In the genomic region with DNA sequence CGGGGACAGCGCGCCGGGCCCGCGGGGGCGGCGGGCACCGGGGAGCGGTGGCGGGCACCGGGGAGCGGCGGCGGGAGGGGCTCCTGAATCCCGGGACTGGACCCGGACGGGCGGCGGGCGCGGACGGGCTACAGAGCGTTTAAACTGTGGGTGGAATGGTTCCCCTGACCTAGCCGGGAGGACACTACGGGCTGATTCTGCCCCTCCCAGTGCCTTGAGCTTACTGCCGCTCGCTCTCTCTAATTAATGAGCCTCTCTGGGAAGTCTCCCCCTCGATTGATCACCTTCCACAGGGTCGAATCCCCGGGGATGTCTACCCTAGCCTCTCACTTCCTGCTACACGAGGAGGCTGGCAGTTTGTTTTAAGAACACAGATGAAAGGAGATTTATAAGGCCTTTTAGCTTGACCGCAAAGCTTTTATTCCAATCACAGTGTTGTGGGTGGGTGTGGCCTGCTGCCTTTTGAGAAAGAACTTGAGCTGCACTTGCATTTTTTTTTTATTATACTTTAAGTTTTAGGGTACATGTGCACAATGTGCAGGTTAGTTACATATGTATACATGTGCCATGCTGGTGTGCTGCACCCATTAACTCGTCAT, we compare ENCODE assay signal across 9 cellular contexts. TPM values are rescaled to one million over a fixed set of nuclear protein-coding genes. Genes with fewer than 3 reads are reported as not detected.
A peak's percentile ranks its signal among the peaks of the same experiment; 100 is the strongest.
DNase-seq lines count a peak whose midpoint lies in the region; ATAC-seq, FAIRE-seq and TF ChIP-seq lines count a peak whose summit lies in the region.
"Had no signal": no experiment of that assay in that cellular context is flagged by ENCODE, and none has a peak within 500 bp of the region (broad histone marks: within the 10 kb centered on the region; RNA-seq: fewer than 3 reads in every experiment).

No MANE protein-coding gene starts in this region.

- peaks cover 17% of the 10 kb centered on the region for H3K27me3 Mint-ChIP-seq in nephron (ENCODE audit: low read depth)

- H3K4ac ChIP-seq in H1 (replicated peaks; ENCODE audit: insufficient read length, low read depth, low read length), result no peak overlapping the region

- H2BK15ac ChIP-seq in H1 (ENCODE audit: low read length), result no peak overlapping the region

- TF ChIP-seq EP300 in H1 (IDR thresholded peaks at IDR 0.05; ENCODE audit: borderline replicate concordance in 1 of 2, low read depth in 2 of 2, low read length in 2 of 2), result no peak

- no peaks in the 10 kb centered on the region for H3K79me1 ChIP-seq in H1 (ENCODE audit: low read depth, low read length)

- H2BK5ac ChIP-seq in H1 (ENCODE audit: low read depth, low read length), result no peak overlapping the region

- H2AK5ac ChIP-seq in H1 (ENCODE audit: low read depth, low read length), result no peak overlapping the region

- peaks cover 5% of the 10 kb centered on the region for H3K9me3 Mint-ChIP-seq in nephron

- peaks cover 0 to 11% (median 4%) of the 10 kb centered on the region in 4 experiments; a peak in 3 of 7 replicates for H3K27me3 ChIP-seq in H1 (replicated peaks in 1 of 4; ENCODE audit: control insufficient read depth in 3 of 4, extremely low read depth in 1 of 4, insufficient read depth in 3 of 4, low read length in 3 of 4)

- no peak for TF ChIP-seq POLR2A in H1 (IDR thresholded peaks at IDR 0.05; ENCODE audit: control extremely low read depth in 1 of 2, low read depth in 2 of 2, low read length in 2 of 2)

- H2AFZ ChIP-seq in H1 (ENCODE audit: low read length), result peak overlapping the region; percentile 94; the same call in 1 of the 2 replicates

- peak overlapping the region; percentile 84 to 91 (median 91) for H3K4me3 Mint-ChIP-seq in nephron

- H3K4me1 Mint-ChIP-seq in nephron, result no peaks in the 10 kb centered on the region

- H3K18ac ChIP-seq in H1 (ENCODE audit: extremely low read depth, low read length), result no peak overlapping the region; the same call in 1 of the 2 replicates

- no peak overlapping the region for H3K56ac ChIP-seq in H1 (replicated peaks; ENCODE audit: insufficient read length, low read depth, low read length)

- no peaks in the 10 kb centered on the region for H3K36me3 ChIP-seq in H1 (ENCODE audit: control insufficient read depth in 2 of 4, insufficient read depth in 4 of 4, low read length in 3 of 4)

- H3K23me2 ChIP-seq in H1 (ENCODE audit: low read depth, low read length), result peaks cover 3% of the 10 kb centered on the region; the same call in 1 of the 2 replicates

- H4K5ac ChIP-seq in H1 (ENCODE audit: insufficient read length, low read depth, low read length), result no peak overlapping the region

- no peak for FAIRE-seq in H1 (lab: Jason Lieb, UNC)
- FAIRE-seq: TTC549 had no signal

- WGBS in H1 (ENCODE audit: extremely low coverage in 1 of 2, insufficient coverage in 1 of 2, insufficient read length in 1 of 2, insufficient replicate concordance in 2 of 2, low coverage in 1 of 2, low lambda C conversion rate in 2 of 2, missing lambda C conversion rate in 1 of 2), 2 experiments, result 3% methylated on average over 33 of the region's 34 CpGs; no CpG with 5 or more reads in 1 of the 2 experiments

- H3K4me2 ChIP-seq in H1 (ENCODE audit: insufficient read depth in 1 of 2, low read depth in 2 of 2, low read length in 2 of 2), result peak overlapping the region; percentile 61 to 77

- H3K9ac ChIP-seq in H1 (replicated peaks in 1 of 4; ENCODE audit: extremely low read depth in 1 of 4, low read depth in 3 of 4, low read length in 3 of 4), result peak overlapping the region in 2 of 4 experiments; percentile 1 to 55; a peak in 1 of 7 replicates

- peaks cover 0 to 2% of the 10 kb centered on the region in 2 experiments for H4K20me1 ChIP-seq in H1 (replicated peaks in 1 of 2; ENCODE audit: control insufficient read depth in 1 of 2, insufficient read depth in 2 of 2, low read length in 2 of 2)

- H4K8ac ChIP-seq in H1 (ENCODE audit: extremely low read depth, insufficient read depth, low read length), result no peak overlapping the region; the same call in 1 of the 2 replicates

- CTCF ChIA-PET in H1 (lab: Charles Lee; ENCODE audit: partially characterized antibody), result interaction anchor here (0.6 to 3.2 kb wide), 5 partner anchors 34 to 355 kb away, joined by 3 to 16 read pairs (median 3); no protein-coding TSS in a partner anchor

- no peak overlapping the region for H2BK120ac ChIP-seq in H1 (replicated peaks; ENCODE audit: low read depth, low read length)

- DNase-seq in NCI-H510A treated with DMSO at 0.1 percent for 48 hours (lab: John Stamatoyannopoulos, UW) (peak; percentile 41), NCI-H510A (lab: John Stamatoyannopoulos, UW) (no peak), NCI-H2227 (lab: John Stamatoyannopoulos, UW; ENCODE audit: unreplicated experiment) (peak; percentile 57), H1 (ENCODE audit: low read depth in 1 of 2, low spot score in 2 of 2) (no peak), GM03348 (ENCODE audit: low spot score) (no peak)

- TF ChIP-seq RAD21 in H1 (IDR thresholded peaks at IDR 0.05 in 1 of 2, conservative IDR thresholded peaks at IDR 0.05 in 1 of 2; ENCODE audit: low read depth in 2 of 2, low read length in 2 of 2), result no peak

- H3K27ac ChIP-seq in H1 (ENCODE audit: low read depth, low read length), result no peak overlapping the region

- ATAC-seq in GM18870 (IDR thresholded peaks at IDR 0.05; ENCODE audit: unreplicated experiment), result no peak
- ATAC-seq in GM18909 (IDR thresholded peaks at IDR 0.05; ENCODE audit: poor library complexity, unreplicated experiment), result no peak

- peak overlapping the region; percentile 53 to 78 (median 62) for H3K4me3 ChIP-seq in H1 (ENCODE audit: extremely low read depth in 1 of 4, insufficient read depth in 2 of 4, low read depth in 3 of 4, low read length in 4 of 4)

- peak overlapping the region; percentile 74 for H4K91ac ChIP-seq in H1 (replicated peaks; ENCODE audit: insufficient read length, low read length)

- H3K23ac ChIP-seq in H1 (ENCODE audit: insufficient read length), result no peak overlapping the region

- H3K27ac Mint-ChIP-seq in nephron, result no peak overlapping the region

- no peaks in the 10 kb centered on the region; a peak in 1 of 7 replicates for H3K4me1 ChIP-seq in H1 (replicated peaks in 1 of 4; ENCODE audit: control insufficient read depth in 3 of 4, insufficient read depth in 4 of 4, low read length in 3 of 4)

- POLR2A ChIA-PET in H1 (lab: Charles Lee; ENCODE audit: partially characterized antibody), result interaction anchor here (0.7 to 2.6 kb wide), 5 partner anchors 9 to 165 kb away, joined by 3 to 8 read pairs (median 4); no protein-coding TSS in a partner anchor

- H3K36me3 Mint-ChIP-seq in nephron (ENCODE audit: low read depth), result no peaks in the 10 kb centered on the region

- no peak overlapping the region for H2BK20ac ChIP-seq in H1 (ENCODE audit: low read length)

- H3K79me2 ChIP-seq in H1 (ENCODE audit: control insufficient read depth in 1 of 2, insufficient read depth in 2 of 2, low read length in 2 of 2), result no peaks in the 10 kb centered on the region

- H3K9me3 ChIP-seq in H1 (ENCODE audit: insufficient read depth in 2 of 2, low read depth in 1 of 2, low read length in 1 of 2), result no peaks in the 10 kb centered on the region

- H3K14ac ChIP-seq in H1 (ENCODE audit: insufficient read length), result no peak overlapping the region

- H2BK12ac ChIP-seq in H1 (ENCODE audit: low read depth, low read length), result no peak overlapping the region

- TF ChIP-seq CTCF in H1 (IDR thresholded peaks at IDR 0.05; ENCODE audit: control extremely low read depth in 1 of 3, insufficient read depth in 1 of 3, low read depth in 1 of 3, low read length in 3 of 3) (no peak), nephron (IDR thresholded peaks at IDR 0.05; ENCODE audit: unreplicated experiment in 3 of 3) (no peak)

TF ChIP-seq in H1, 55 proteins besides CTCF, POLR2A, EP300 and RAD21:
- TF ChIP-seq PHF8 (conservative IDR thresholded peaks at IDR 0.05; ENCODE audit: low read depth, low read length) (0 out of 2 replicates have a peak, but pooled peaks have one; percentile 11), TAF1 (IDR thresholded peaks at IDR 0.05; ENCODE audit: low read depth, low read length) (0 out of 2 replicates have a peak, but pooled peaks have one; percentile 8), ASH2L (IDR thresholded peaks at IDR 0.05; ENCODE audit: low read length) (no peak)
TF ChIP-seq in H1: peak in this region for 2.

RNA-seq across cellular contexts. Expression of gene GNAL, which starts 1.0 kb away (rescaled TPM):
- total RNA-seq in H1 (2021; fragmentation: NEBNext Ultra II Directional; extraction: Animal tissue kit (Norgen Biotek cat#: 25700)), result 18.2 and 18.3 TPM in 2 replicates
- polyA plus RNA-seq in H1 (2011; rRNA removed), result 13.2 and 13.5 TPM in 2 replicates
- 10.1 TPM for polyA plus RNA-seq in H1 (2011; cell fraction: cytosol; rRNA removed)
- polyA plus RNA-seq in H1 (2011; cell fraction: nucleus; rRNA removed), result 18.1 TPM
- polyA plus RNA-seq in H1 (2012, experiment 1 of 2), result 13.4 to 17.5 TPM (median 15.0 TPM) in 4 replicates
- 4.5 TPM for polyA plus RNA-seq in H1 (2012, experiment 2 of 2)
- polyA plus RNA-seq in H1 (2013, experiment 1 of 2), result 11.1 TPM
- 10.5 TPM for polyA plus RNA-seq in H1 (2013, experiment 2 of 2)
- polyA minus RNA-seq in H1 (2011; rRNA and poly(A)+ RNA removed), result 17.7 and 43.0 TPM in 2 replicates
- polyA minus RNA-seq in H1 (2011; cell fraction: cytosol; rRNA and poly(A)+ RNA removed), result 16.5 TPM
- 24.4 TPM for polyA minus RNA-seq in H1 (2011; cell fraction: nucleus; rRNA and poly(A)+ RNA removed)

Comparison
In these comparisons a context has a peak if more than half of its experiments do, and no peak if none do; other contexts are left out.
1. DNase-seq: peak in NCI-H510A treated with DMSO at 0.1 percent for 48 hours (single experiment) and NCI-H2227 (single experiment); none in NCI-H510A (single experiment), H1 (0 of 2) and GM03348 (single experiment).